In genomic region chr20:38920411-38920810, GRCh38 we compare ENCODE assay signal across 23 cellular contexts.
"Had no signal": no experiment of that assay in that cellular context is flagged by ENCODE, and none has a peak within 500 bp of the region (broad histone marks: within the 10 kb centered on the region; RNA-seq: fewer than 3 reads in every experiment).

No MANE protein-coding gene starts in this region.

- H3K4me3 ChIP-seq: colonic mucosa, esophagus squamous epithelium, gastrocnemius medialis, heart right ventricle, left lung, lower lobe of right lung, mucosa of descending colon had no signal

- H3K4me1 ChIP-seq: colonic mucosa, gastrocnemius medialis, heart right ventricle, left lung, lower lobe of right lung had no signal

- H3K4me3 Mint-ChIP-seq: dendritic cell treated with granulocyte-macrophage colony-stimulating factor and Interleukin-4, amounts not matched to agents 40 ng/mL and 50 ng/mL, for 4 days; effector memory CD8-positive, alpha-beta T cell; endodermal cell; mesothelial cell of epicardium had no signal

- H3K36me3 ChIP-seq: colonic mucosa, gastrocnemius medialis had no signal

- H3K27ac Mint-ChIP-seq: dendritic cell treated with granulocyte-macrophage colony-stimulating factor and Interleukin-4, amounts not matched to agents 40 ng/mL and 50 ng/mL, for 4 days; effector memory CD8-positive, alpha-beta T cell; endodermal cell; mesothelial cell of epicardium had no signal

- ATAC-seq: effector memory CD8-positive, alpha-beta T cell; esophagus mucosa; gastrocnemius medialis; heart right ventricle; left cardiac atrium; left lung; left ventricle myocardium superior; lower lobe of right lung; mucosa of descending colon had no signal

- H3K27me3 Mint-ChIP-seq: dendritic cell treated with granulocyte-macrophage colony-stimulating factor and Interleukin-4, amounts not matched to agents 40 ng/mL and 50 ng/mL, for 4 days; effector memory CD8-positive, alpha-beta T cell had no signal

- H3K27me3 ChIP-seq: colonic mucosa, gastrocnemius medialis, left lung had no signal

- H3K4me1 Mint-ChIP-seq: endodermal cell, mesothelial cell of epicardium had no signal

- H3K9me3 Mint-ChIP-seq: dendritic cell treated with granulocyte-macrophage colony-stimulating factor and Interleukin-4, amounts not matched to agents 40 ng/mL and 50 ng/mL, for 4 days; effector memory CD8-positive, alpha-beta T cell; endodermal cell; mesothelial cell of epicardium had no signal

- H3K9me3 ChIP-seq: colonic mucosa, esophagus squamous epithelium, gastrocnemius medialis, heart right ventricle, left lung, lower lobe of right lung, mucosa of descending colon had no signal

- H3K27ac ChIP-seq: colonic mucosa, epithelial cell of prostate, esophagus squamous epithelium, gastrocnemius medialis, heart right ventricle, left lung, lower lobe of right lung had no signal

- H3K36me3 Mint-ChIP-seq: mesothelial cell of epicardium had no signal

- DNase-seq: colonic mucosa; cortex of kidney; effector CD8-positive, alpha-beta T cell; effector memory CD8-positive, alpha-beta T cell; endodermal cell; erythroblast; esophagus squamous epithelium; foreskin fibroblast; foreskin melanocyte; gastrocnemius medialis; glutamatergic neuron; heart right ventricle; hippocampal formation; left cardiac atrium; left lung; left ventricle myocardium superior; lower lobe of right lung; mesenchymal stem cell; mucosa of descending colon had no signal
